In the genomic region with DNA sequence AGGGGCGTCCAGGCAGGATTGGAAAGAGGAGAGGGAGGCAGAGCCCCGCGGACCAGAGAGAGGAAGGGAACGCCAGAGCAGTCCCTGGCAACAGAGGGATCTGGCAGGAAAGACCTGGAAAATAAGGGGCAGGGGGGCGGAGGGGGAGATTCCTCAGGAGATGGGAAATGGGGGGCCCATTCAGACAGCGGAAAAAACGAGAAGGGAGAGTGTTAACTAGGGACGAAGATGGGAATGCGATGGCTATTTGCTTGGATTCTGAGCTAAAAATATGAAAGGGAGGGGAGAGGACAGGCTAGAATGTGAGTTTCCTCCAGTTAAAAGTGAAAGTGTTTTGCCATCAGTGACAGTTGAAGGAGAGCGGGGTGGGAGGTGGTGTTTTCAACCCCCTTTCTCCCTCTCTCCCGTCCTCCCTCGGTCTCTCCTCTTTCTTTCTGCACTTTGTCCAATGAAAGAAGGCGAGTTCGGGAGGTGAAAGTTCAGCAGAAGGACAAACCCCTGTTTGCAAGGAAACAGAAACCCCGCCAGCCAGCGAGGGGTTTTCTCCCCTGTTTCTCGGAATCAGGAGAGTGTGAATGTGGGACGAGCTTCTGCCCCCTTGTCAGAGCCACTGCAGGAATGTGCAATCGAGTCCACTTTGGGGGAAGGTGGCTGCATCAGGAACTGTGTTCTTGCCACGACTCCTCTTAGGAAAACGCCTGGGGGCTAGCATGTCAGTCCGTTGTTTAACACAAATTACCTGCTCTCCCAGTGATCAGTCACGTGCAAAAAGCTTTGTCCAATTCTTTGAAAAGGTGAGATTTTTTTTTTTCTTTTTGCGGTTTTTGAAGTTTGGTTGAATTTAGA, we compare ENCODE assay signal across 1 cellular context.
TF ChIP-seq lines count a peak whose summit lies in the region.

No MANE protein-coding gene starts in this region.

TF ChIP-seq in K562, 482 proteins besides CTCF, POLR2A, EP300 and RAD21 (continued from another document and continues in another):
- TF ChIP-seq, protein P1, sequence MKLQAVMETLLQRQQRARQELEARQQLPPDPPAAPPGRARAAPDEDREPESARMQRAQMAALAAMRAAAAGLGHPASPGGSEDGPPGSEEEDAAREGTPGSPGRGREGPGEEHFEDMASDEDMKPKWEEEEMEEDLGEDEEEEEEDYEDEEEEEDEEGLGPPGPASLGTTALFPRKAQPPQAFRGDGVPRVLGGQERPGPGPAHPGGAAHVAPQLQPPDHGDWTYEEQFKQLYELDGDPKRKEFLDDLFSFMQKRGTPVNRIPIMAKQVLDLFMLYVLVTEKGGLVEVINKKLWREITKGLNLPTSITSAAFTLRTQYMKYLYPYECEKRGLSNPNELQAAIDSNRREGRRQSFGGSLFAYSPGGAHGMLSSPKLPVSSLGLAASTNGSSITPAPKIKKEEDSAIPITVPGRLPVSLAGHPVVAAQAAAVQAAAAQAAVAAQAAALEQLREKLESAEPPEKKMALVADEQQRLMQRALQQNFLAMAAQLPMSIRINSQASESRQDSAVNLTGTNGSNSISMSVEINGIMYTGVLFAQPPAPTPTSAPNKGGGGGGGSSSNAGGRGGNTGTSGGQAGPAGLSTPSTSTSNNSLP (IDR thresholded peaks at IDR 0.05; ENCODE audit: borderline replicate concordance, low read depth, low read length): no peak
- TF ChIP-seq ZNF239 (CRISPR knock-in tag; IDR thresholded peaks at IDR 0.05) (no peak), TFAM (CRISPR knock-in tag; conservative IDR thresholded peaks at IDR 0.05) (no peak), ZNF140 (CRISPR knock-in tag; IDR thresholded peaks at IDR 0.05) (no peak), TAF9B (IDR thresholded peaks at IDR 0.05; ENCODE audit: partially characterized antibody) (peak; percentile 39), ZNF165 (CRISPR knock-in tag; IDR thresholded peaks at IDR 0.05; ENCODE audit: borderline replicate concordance) (no peak), ZNF184 (CRISPR knock-in tag; IDR thresholded peaks at IDR 0.05) (no peak), YY1 (IDR thresholded peaks at IDR 0.05; ENCODE audit: borderline replicate concordance in 1 of 3, control insufficient read depth in 1 of 3, extremely low read depth in 1 of 3, insufficient read depth in 3 of 3, insufficient read length in 1 of 3, insufficient replicate concordance in 2 of 3, low read depth in 1 of 3, low read length in 2 of 3) (no peak), NR2C1 (IDR thresholded peaks at IDR 0.05) (peak; percentile 88), NR2C1 (tag; IDR thresholded peaks at IDR 0.05) (peak; percentile 88), NR2C2 (CRISPR knock-in tag; IDR thresholded peaks at IDR 0.05) (peak; percentile 51; the same call in 1 of the 2 replicates), NR2C2 (tag; IDR thresholded peaks at IDR 0.05) (peak; percentile 89), ZNF699 (CRISPR knock-in tag; IDR thresholded peaks at IDR 0.05; ENCODE audit: insufficient replicate concordance) (no peak), ZBTB7A (IDR thresholded peaks at IDR 0.05; ENCODE audit: borderline replicate concordance, control insufficient read depth, low read depth, low read length) (peak; percentile 59; the same call in 1 of the 2 replicates), TBL1XR1 (IDR thresholded peaks at IDR 0.05; ENCODE audit: low read length in 2 of 2) (peak in 1 of 2 experiments; percentile 18; a peak in 1 of 4 replicates), THRAP3 (IDR thresholded peaks at IDR 0.05; ENCODE audit: borderline replicate concordance) (no peak), HNRNPK (IDR thresholded peaks at IDR 0.05; ENCODE audit: low read depth, low read length, poor library complexity, severe bottlenecking) (no peak), ARID1B (IDR thresholded peaks at IDR 0.05) (0 out of 2 replicates have a peak, but pooled peaks have one; percentile 28), TOE1 (IDR thresholded peaks at IDR 0.05; ENCODE audit: borderline replicate concordance) (0 out of 2 replicates have a peak, but pooled peaks have one; percentile 19), TOE1 (CRISPR knock-in tag; IDR thresholded peaks at IDR 0.05; ENCODE audit: borderline replicate concordance, low read depth) (no peak), HMG20A (CRISPR knock-in tag; conservative IDR thresholded peaks at IDR 0.05) (no peak), SOX6 (IDR thresholded peaks at IDR 0.05) (0 out of 2 replicates have a peak, but pooled peaks have one; percentile 24), BHLHE40 (IDR thresholded peaks at IDR 0.05; ENCODE audit: low read length) (peak; percentile 45; the same call in 1 of the 2 replicates), HDAC1 (IDR thresholded peaks at IDR 0.05) (peak in 1 of 2 experiments; percentile 42; a peak in 1 of 4 replicates), CC2D1A (IDR thresholded peaks at IDR 0.05) (peak; percentile 38; the same call in 1 of the 2 replicates), TBP (optimal IDR thresholded peaks at IDR 0.05; ENCODE audit: low read depth, low read length) (peak; percentile 32), GABPA (tag; conservative IDR thresholded peaks at IDR 0.05; ENCODE audit: low read depth) (peak; percentile 51), BRD4 (IDR thresholded peaks at IDR 0.05) (no peak), SUPT5H (IDR thresholded peaks at IDR 0.05) (0 out of 2 replicates have a peak, but pooled peaks have one; percentile 37), EP400 (IDR thresholded peaks at IDR 0.05) (peak; percentile 34; the same call in 1 of the 2 replicates)
- TF ChIP-seq, protein P2, sequence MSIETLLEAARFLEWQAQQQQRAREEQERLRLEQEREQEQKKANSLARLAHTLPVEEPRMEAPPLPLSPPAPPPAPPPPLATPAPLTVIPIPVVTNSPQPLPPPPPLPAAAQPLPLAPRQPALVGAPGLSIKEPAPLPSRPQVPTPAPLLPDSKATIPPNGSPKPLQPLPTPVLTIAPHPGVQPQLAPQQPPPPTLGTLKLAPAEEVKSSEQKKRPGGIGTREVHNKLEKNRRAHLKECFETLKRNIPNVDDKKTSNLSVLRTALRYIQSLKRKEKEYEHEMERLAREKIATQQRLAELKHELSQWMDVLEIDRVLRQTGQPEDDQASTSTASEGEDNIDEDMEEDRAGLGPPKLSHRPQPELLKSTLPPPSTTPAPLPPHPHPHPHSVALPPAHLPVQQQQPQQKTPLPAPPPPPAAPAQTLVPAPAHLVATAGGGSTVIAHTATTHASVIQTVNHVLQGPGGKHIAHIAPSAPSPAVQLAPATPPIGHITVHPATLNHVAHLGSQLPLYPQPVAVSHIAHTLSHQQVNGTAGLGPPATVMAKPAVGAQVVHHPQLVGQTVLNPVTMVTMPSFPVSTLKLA (conservative IDR thresholded peaks at IDR 0.05): peak in 1 of 2 experiments; percentile 54; a peak in 1 of 4 replicates
- TF ChIP-seq, protein P3, sequence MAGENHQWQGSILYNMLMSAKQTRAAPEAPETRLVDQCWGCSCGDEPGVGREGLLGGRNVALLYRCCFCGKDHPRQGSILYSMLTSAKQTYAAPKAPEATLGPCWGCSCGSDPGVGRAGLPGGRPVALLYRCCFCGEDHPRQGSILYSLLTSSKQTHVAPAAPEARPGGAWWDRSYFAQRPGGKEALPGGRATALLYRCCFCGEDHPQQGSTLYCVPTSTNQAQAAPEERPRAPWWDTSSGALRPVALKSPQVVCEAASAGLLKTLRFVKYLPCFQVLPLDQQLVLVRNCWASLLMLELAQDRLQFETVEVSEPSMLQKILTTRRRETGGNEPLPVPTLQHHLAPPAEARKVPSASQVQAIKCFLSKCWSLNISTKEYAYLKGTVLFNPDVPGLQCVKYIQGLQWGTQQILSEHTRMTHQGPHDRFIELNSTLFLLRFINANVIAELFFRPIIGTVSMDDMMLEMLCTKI (IDR thresholded peaks at IDR 0.05; ENCODE audit: partially characterized antibody): no peak
- TF ChIP-seq, protein P4, sequence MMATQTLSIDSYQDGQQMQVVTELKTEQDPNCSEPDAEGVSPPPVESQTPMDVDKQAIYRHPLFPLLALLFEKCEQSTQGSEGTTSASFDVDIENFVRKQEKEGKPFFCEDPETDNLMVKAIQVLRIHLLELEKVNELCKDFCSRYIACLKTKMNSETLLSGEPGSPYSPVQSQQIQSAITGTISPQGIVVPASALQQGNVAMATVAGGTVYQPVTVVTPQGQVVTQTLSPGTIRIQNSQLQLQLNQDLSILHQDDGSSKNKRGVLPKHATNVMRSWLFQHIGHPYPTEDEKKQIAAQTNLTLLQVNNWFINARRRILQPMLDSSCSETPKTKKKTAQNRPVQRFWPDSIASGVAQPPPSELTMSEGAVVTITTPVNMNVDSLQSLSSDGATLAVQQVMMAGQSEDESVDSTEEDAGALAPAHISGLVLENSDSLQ (IDR thresholded peaks at IDR 0.05): peak; percentile 17; the same call in 1 of the 2 replicates
- TF ChIP-seq, protein P5, sequence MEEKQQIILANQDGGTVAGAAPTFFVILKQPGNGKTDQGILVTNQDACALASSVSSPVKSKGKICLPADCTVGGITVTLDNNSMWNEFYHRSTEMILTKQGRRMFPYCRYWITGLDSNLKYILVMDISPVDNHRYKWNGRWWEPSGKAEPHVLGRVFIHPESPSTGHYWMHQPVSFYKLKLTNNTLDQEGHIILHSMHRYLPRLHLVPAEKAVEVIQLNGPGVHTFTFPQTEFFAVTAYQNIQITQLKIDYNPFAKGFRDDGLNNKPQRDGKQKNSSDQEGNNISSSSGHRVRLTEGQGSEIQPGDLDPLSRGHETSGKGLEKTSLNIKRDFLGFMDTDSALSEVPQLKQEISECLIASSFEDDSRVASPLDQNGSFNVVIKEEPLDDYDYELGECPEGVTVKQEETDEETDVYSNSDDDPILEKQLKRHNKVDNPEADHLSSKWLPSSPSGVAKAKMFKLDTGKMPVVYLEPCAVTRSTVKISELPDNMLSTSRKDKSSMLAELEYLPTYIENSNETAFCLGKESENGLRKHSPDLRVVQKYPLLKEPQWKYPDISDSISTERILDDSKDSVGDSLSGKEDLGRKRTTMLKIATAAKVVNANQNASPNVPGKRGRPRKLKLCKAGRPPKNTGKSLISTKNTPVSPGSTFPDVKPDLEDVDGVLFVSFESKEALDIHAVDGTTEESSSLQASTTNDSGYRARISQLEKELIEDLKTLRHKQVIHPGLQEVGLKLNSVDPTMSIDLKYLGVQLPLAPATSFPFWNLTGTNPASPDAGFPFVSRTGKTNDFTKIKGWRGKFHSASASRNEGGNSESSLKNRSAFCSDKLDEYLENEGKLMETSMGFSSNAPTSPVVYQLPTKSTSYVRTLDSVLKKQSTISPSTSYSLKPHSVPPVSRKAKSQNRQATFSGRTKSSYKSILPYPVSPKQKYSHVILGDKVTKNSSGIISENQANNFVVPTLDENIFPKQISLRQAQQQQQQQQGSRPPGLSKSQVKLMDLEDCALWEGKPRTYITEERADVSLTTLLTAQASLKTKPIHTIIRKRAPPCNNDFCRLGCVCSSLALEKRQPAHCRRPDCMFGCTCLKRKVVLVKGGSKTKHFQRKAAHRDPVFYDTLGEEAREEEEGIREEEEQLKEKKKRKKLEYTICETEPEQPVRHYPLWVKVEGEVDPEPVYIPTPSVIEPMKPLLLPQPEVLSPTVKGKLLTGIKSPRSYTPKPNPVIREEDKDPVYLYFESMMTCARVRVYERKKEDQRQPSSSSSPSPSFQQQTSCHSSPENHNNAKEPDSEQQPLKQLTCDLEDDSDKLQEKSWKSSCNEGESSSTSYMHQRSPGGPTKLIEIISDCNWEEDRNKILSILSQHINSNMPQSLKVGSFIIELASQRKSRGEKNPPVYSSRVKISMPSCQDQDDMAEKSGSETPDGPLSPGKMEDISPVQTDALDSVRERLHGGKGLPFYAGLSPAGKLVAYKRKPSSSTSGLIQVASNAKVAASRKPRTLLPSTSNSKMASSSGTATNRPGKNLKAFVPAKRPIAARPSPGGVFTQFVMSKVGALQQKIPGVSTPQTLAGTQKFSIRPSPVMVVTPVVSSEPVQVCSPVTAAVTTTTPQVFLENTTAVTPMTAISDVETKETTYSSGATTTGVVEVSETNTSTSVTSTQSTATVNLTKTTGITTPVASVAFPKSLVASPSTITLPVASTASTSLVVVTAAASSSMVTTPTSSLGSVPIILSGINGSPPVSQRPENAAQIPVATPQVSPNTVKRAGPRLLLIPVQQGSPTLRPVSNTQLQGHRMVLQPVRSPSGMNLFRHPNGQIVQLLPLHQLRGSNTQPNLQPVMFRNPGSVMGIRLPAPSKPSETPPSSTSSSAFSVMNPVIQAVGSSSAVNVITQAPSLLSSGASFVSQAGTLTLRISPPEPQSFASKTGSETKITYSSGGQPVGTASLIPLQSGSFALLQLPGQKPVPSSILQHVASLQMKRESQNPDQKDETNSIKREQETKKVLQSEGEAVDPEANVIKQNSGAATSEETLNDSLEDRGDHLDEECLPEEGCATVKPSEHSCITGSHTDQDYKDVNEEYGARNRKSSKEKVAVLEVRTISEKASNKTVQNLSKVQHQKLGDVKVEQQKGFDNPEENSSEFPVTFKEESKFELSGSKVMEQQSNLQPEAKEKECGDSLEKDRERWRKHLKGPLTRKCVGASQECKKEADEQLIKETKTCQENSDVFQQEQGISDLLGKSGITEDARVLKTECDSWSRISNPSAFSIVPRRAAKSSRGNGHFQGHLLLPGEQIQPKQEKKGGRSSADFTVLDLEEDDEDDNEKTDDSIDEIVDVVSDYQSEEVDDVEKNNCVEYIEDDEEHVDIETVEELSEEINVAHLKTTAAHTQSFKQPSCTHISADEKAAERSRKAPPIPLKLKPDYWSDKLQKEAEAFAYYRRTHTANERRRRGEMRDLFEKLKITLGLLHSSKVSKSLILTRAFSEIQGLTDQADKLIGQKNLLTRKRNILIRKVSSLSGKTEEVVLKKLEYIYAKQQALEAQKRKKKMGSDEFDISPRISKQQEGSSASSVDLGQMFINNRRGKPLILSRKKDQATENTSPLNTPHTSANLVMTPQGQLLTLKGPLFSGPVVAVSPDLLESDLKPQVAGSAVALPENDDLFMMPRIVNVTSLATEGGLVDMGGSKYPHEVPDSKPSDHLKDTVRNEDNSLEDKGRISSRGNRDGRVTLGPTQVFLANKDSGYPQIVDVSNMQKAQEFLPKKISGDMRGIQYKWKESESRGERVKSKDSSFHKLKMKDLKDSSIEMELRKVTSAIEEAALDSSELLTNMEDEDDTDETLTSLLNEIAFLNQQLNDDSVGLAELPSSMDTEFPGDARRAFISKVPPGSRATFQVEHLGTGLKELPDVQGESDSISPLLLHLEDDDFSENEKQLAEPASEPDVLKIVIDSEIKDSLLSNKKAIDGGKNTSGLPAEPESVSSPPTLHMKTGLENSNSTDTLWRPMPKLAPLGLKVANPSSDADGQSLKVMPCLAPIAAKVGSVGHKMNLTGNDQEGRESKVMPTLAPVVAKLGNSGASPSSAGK (IDR thresholded peaks at IDR 0.05): peak; percentile 31
- TF ChIP-seq, protein P6, sequence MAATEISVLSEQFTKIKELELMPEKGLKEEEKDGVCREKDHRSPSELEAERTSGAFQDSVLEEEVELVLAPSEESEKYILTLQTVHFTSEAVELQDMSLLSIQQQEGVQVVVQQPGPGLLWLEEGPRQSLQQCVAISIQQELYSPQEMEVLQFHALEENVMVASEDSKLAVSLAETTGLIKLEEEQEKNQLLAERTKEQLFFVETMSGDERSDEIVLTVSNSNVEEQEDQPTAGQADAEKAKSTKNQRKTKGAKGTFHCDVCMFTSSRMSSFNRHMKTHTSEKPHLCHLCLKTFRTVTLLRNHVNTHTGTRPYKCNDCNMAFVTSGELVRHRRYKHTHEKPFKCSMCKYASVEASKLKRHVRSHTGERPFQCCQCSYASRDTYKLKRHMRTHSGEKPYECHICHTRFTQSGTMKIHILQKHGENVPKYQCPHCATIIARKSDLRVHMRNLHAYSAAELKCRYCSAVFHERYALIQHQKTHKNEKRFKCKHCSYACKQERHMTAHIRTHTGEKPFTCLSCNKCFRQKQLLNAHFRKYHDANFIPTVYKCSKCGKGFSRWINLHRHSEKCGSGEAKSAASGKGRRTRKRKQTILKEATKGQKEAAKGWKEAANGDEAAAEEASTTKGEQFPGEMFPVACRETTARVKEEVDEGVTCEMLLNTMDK (IDR thresholded peaks at IDR 0.05; ENCODE audit: borderline replicate concordance, insufficient read depth, low read depth, low read length, poor library complexity, severe bottlenecking): no peak
- TF ChIP-seq, protein P7, sequence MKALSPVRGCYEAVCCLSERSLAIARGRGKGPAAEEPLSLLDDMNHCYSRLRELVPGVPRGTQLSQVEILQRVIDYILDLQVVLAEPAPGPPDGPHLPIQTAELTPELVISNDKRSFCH (CRISPR knock-in tag; IDR thresholded peaks at IDR 0.05): no peak
- TF ChIP-seq, protein P7 (tag; IDR thresholded peaks at IDR 0.05): peak; percentile 36; the same call in 1 of the 2 replicates
